Comparison of ENCODE assay signal across 1 cellular context in genomic region chr14:31270196-31270772, GRCh38.
TF ChIP-seq lines count a peak whose summit lies in the region.

No MANE protein-coding gene starts in this region.

TF ChIP-seq in HepG2, 621 proteins besides CTCF, POLR2A, EP300 and RAD21 (continued from another document and continues in another):
- TF ChIP-seq ZBTB10 (CRISPR knock-in tag; IDR thresholded peaks at IDR 0.05; ENCODE audit: borderline replicate concordance) (no peak), JUND (CRISPR knock-in tag; IDR thresholded peaks at IDR 0.05) (no peak; the same call in 1 of the 2 replicates), PHF5A (CRISPR knock-in tag; IDR thresholded peaks at IDR 0.05; ENCODE audit: low read depth, unreplicated experiment) (no peak), CENPBD1 (CRISPR knock-in tag; IDR thresholded peaks at IDR 0.05; ENCODE audit: borderline replicate concordance, low read depth) (no peak), ZIK1 (CRISPR knock-in tag; IDR thresholded peaks at IDR 0.05; ENCODE audit: borderline replicate concordance, low read depth) (peak; percentile 89), FOSL2 (CRISPR knock-in tag; IDR thresholded peaks at IDR 0.05) (peak; percentile 52; the same call in 1 of the 2 replicates), ZNF441 (CRISPR knock-in tag; IDR thresholded peaks at IDR 0.05; ENCODE audit: borderline replicate concordance) (no peak), ZNF549 (CRISPR knock-in tag; IDR thresholded peaks at IDR 0.05) (no peak), SP4 (CRISPR knock-in tag; IDR thresholded peaks at IDR 0.05) (peak; percentile 16; the same call in 1 of the 2 replicates), KDM2A (CRISPR knock-in tag; IDR thresholded peaks at IDR 0.05; ENCODE audit: borderline replicate concordance, low read depth) (peak; percentile 57; the same call in 1 of the 2 replicates), ZNF318 (CRISPR knock-in tag; IDR thresholded peaks at IDR 0.05) (peak; percentile 72; the same call in 1 of the 2 replicates), ZNF556 (CRISPR knock-in tag; IDR thresholded peaks at IDR 0.05; ENCODE audit: borderline replicate concordance) (peak; percentile 89), ZNF563 (CRISPR knock-in tag; IDR thresholded peaks at IDR 0.05) (peak; percentile 73; the same call in 1 of the 2 replicates), NR2F2 (IDR thresholded peaks at IDR 0.05; ENCODE audit: borderline replicate concordance, low read depth) (no peak), TAF15 (IDR thresholded peaks at IDR 0.05; ENCODE audit: low read depth, low read length, poor library complexity, severe bottlenecking) (no peak), ZNF30 (CRISPR knock-in tag; IDR thresholded peaks at IDR 0.05) (no peak), TARDBP (CRISPR knock-in tag; IDR thresholded peaks at IDR 0.05) (no peak; the same call in 1 of the 2 replicates), POLR2AphosphoS2 (IDR thresholded peaks at IDR 0.05; ENCODE audit: low read depth, low read length) (no peak), SIX1 (CRISPR knock-in tag; IDR thresholded peaks at IDR 0.05; ENCODE audit: borderline replicate concordance) (no peak), MIER3 (CRISPR knock-in tag; IDR thresholded peaks at IDR 0.05; ENCODE audit: borderline replicate concordance) (no peak), ZBTB4 (CRISPR knock-in tag; IDR thresholded peaks at IDR 0.05; ENCODE audit: borderline replicate concordance) (peak; percentile 88), ZNF704 (CRISPR knock-in tag; IDR thresholded peaks at IDR 0.05; ENCODE audit: borderline replicate concordance) (peak; percentile 58), WIZ (CRISPR knock-in tag; IDR thresholded peaks at IDR 0.05) (no peak), ZNF749 (CRISPR knock-in tag; IDR thresholded peaks at IDR 0.05; ENCODE audit: borderline replicate concordance) (no peak), ZBTB44 (CRISPR knock-in tag; IDR thresholded peaks at IDR 0.05) (no peak), TGIF2 (CRISPR knock-in tag; IDR thresholded peaks at IDR 0.05) (no peak), U2AF2 (IDR thresholded peaks at IDR 0.05; ENCODE audit: low read depth, low read length) (no peak), NFIC (IDR thresholded peaks at IDR 0.05; ENCODE audit: low read length) (no peak), E2F5 (CRISPR knock-in tag; conservative IDR thresholded peaks at IDR 0.05) (peak; percentile 41; the same call in 1 of the 2 replicates), HCFC1 (IDR thresholded peaks at IDR 0.05; ENCODE audit: low read depth, low read length) (no peak), HNF4A (CRISPR knock-in tag; IDR thresholded peaks at IDR 0.05) (peak; percentile 15; the same call in 1 of the 2 replicates), KDM6A (CRISPR knock-in tag; IDR thresholded peaks at IDR 0.05; ENCODE audit: low read depth) (no peak), PRMT3 (CRISPR knock-in tag; IDR thresholded peaks at IDR 0.05; ENCODE audit: borderline replicate concordance, low read depth) (no peak), CBX1 (IDR thresholded peaks at IDR 0.05; ENCODE audit: low read depth) (no peak), FOXK2 (IDR thresholded peaks at IDR 0.05) (no peak), EEA1 (CRISPR knock-in tag; IDR thresholded peaks at IDR 0.05; ENCODE audit: borderline replicate concordance) (peak; percentile 60; the same call in 1 of the 2 replicates), ZNF264 (CRISPR knock-in tag; IDR thresholded peaks at IDR 0.05) (no peak), KLF6 (CRISPR knock-in tag; IDR thresholded peaks at IDR 0.05) (no peak), FOXO4 (CRISPR knock-in tag; conservative IDR thresholded peaks at IDR 0.05) (0 out of 2 replicates have a peak, but pooled peaks have one; percentile 97), KLF13 (CRISPR knock-in tag; IDR thresholded peaks at IDR 0.05) (peak; percentile 68; the same call in 1 of the 2 replicates), ZNF253 (CRISPR knock-in tag; IDR thresholded peaks at IDR 0.05; ENCODE audit: borderline replicate concordance) (no peak), ZNF510 (CRISPR knock-in tag; IDR thresholded peaks at IDR 0.05; ENCODE audit: low read depth) (no peak; the same call in 1 of the 2 replicates), ZNF772 (CRISPR knock-in tag; IDR thresholded peaks at IDR 0.05) (peak; percentile 80; the same call in 1 of the 2 replicates)
